In the genomic region with DNA sequence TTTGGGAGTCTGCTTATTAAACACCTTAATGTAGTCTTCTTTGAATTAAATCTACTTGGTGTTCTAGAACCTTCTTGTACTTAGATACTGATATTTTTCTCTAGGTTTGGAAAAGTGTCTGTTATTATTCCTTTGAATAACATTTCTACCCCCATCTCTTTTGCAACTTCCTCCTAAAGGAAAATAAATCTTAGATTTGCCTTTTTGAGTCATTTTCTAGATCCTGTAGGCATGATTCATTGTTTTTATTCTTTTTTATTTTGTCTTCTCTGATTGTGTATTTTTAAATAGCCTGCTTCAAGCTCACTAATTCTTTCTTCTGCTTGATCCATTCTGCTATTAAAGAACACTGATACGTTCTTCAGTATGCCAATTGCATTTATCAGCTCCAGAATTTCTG, we compare ENCODE assay signal across 22 cellular contexts.
DNase-seq lines count a peak whose midpoint lies in the region; ATAC-seq, FAIRE-seq and TF ChIP-seq lines count a peak whose summit lies in the region.
"Had no signal": no experiment of that assay in that cellular context is flagged by ENCODE, and none has a peak within 500 bp of the region (broad histone marks: within the 10 kb centered on the region; RNA-seq: fewer than 3 reads in every experiment).

No MANE protein-coding gene starts in this region.

- H3K4me1 ChIP-seq in PC-3 (ENCODE audit: insufficient read depth, low read length): peaks cover 28% of the 10 kb centered on the region
- peaks cover 22% of the 10 kb centered on the region for H3K4me1 ChIP-seq in endothelial cell of umbilical vein (ENCODE audit: control insufficient read depth, extremely low read depth, insufficient read depth, low read length)
- no peaks in the 10 kb centered on the region for H3K4me1 ChIP-seq in mesenchymal stem cell (ENCODE audit: control insufficient read depth, insufficient read depth, low read depth, low read length)

- WGBS in mesenchymal stem cell: 82% methylated on average over 1 of the region's 1 CpG

- intact Hi-C loops in PC-3 (cut with micrococcal nuclease) (loop anchor here (5.0 kb wide), 1 partner anchor 151 kb away; no protein-coding TSS in a partner anchor), endothelial cell of umbilical vein (cut with micrococcal nuclease) (loop anchor here (5.0 kb wide), 1 partner anchor 156 kb away; a partner anchor contains a TSS)

- BruUV-seq in PC-3 (replicated peaks; lab: Mats Ljungman, UMichigan) (no TSS peak), endothelial cell of umbilical vein (replicated peaks; lab: Mats Ljungman, UMichigan) (no TSS peak)

- H3K9me3 Mint-ChIP-seq in endothelial cell (ENCODE audit: unreplicated experiment): no peaks in the 10 kb centered on the region

- H3K4me3 Mint-ChIP-seq in endothelial cell (ENCODE audit: unreplicated experiment): no peak overlapping the region
- H3K4me3 Mint-ChIP-seq: CD8-positive, alpha-beta memory T cell had no signal

- no peaks in the 10 kb centered on the region for H3K9me2 ChIP-seq in PC-3 (replicated peaks; ENCODE audit: low read length)

- H3K18ac ChIP-seq in mesenchymal stem cell (ENCODE audit: low read depth in 1 of 2, low read length in 2 of 2): no peak overlapping the region

- FAIRE-seq in endothelial cell of umbilical vein (lab: Jason Lieb, UNC): no peak
- FAIRE-seq: D721Med, GM12878, GM18507, H1 had no signal

- no peak overlapping the region for H2BK5ac ChIP-seq in mesenchymal stem cell (ENCODE audit: low read depth, low read length, poor library complexity, severe bottlenecking)

- H3K9ac ChIP-seq in PC-3 (ENCODE audit: low read length): no peak overlapping the region
- no peak overlapping the region for H3K9ac ChIP-seq in endothelial cell of umbilical vein (replicated peaks; ENCODE audit: extremely low read depth, insufficient read depth, low read length)
- H3K9ac ChIP-seq in mesenchymal stem cell (ENCODE audit: low read length): peak overlapping the region; percentile 15
- H3K9ac ChIP-seq: BLaER1 treated with 17β-estradiol and CSF1 and Interleukin-3, amounts not matched to agents 10 nM and 100 nM had no signal

- no peaks in the 10 kb centered on the region for H3K27me3 Mint-ChIP-seq in endothelial cell (ENCODE audit: unreplicated experiment)
- H3K27me3 Mint-ChIP-seq: CD8-positive, alpha-beta memory T cell had no signal

- H3K27ac Mint-ChIP-seq in endothelial cell (ENCODE audit: unreplicated experiment): no peak overlapping the region
- H3K27ac Mint-ChIP-seq: CD8-positive, alpha-beta memory T cell had no signal

- no peak overlapping the region for H4K91ac ChIP-seq in mesenchymal stem cell (ENCODE audit: low read length)

- H4K8ac ChIP-seq in mesenchymal stem cell (ENCODE audit: low read length): no peak overlapping the region

- DNase-seq in EH (ENCODE audit: low read depth) (peak; percentile 30), PC-3 (no peak), endothelial cell of umbilical vein (ENCODE audit: low read depth, low spot score) (peak; percentile 50), mesenchymal stem cell (no peak), substantia nigra (lab: John Stamatoyannopoulos, UW) (no peak), endothelial cell (ENCODE audit: low spot score) (no peak), NCI-H2107 (lab: John Stamatoyannopoulos, UW) (no peak)
- DNase-seq: CD8-positive, alpha-beta memory T cell; DMS79 treated with DMSO at 0.1 percent for 48 hours; GDM1; KBM-7; NCI-H1048; NCI-H1436 treated with DMSO at 0.1 percent for 48 hours; NCI-H2029 treated with DMSO at 0.1 percent for 48 hours; NCI-H748 treated with DMSO at 0.1 percent for 48 hours had no signal

- H2BK120ac ChIP-seq in mesenchymal stem cell (ENCODE audit: low read depth, low read length): no peak overlapping the region

- no peaks in the 10 kb centered on the region for H3K9me1 ChIP-seq in endothelial cell of umbilical vein (replicated peaks; ENCODE audit: control insufficient read depth, extremely low read depth, insufficient read depth, low read length)

- H3K27me3 ChIP-seq in PC-3 (ENCODE audit: low read length): no peaks in the 10 kb centered on the region
- H3K27me3 ChIP-seq in endothelial cell of umbilical vein (ENCODE audit: control insufficient read depth in 2 of 2, insufficient read depth in 2 of 2, low read length in 2 of 2): no peaks in the 10 kb centered on the region
- H3K27me3 ChIP-seq in mesenchymal stem cell (ENCODE audit: control insufficient read depth in 1 of 2, insufficient read depth in 1 of 2, low read length in 2 of 2): no peaks in the 10 kb centered on the region
- H3K27me3 ChIP-seq: BLaER1 treated with 17β-estradiol and CSF1 and Interleukin-3, amounts not matched to agents 10 nM and 100 nM had no signal

- H2BK12ac ChIP-seq in mesenchymal stem cell (ENCODE audit: low read length in 2 of 2): no peak overlapping the region

- no peak overlapping the region for H3K4me3 ChIP-seq in PC-3 (ENCODE audit: low read length)
- H3K4me3 ChIP-seq in endothelial cell of umbilical vein (replicated peaks in 1 of 3; ENCODE audit: insufficient read depth in 1 of 3, low read depth in 1 of 3, low read length in 3 of 3): no peak overlapping the region
- H3K4me3 ChIP-seq in mesenchymal stem cell (ENCODE audit: insufficient read depth in 1 of 2, low read depth in 1 of 2, low read length in 2 of 2): no peak overlapping the region
- H3K4me3 ChIP-seq: BLaER1 treated with 17β-estradiol and CSF1 and Interleukin-3, amounts not matched to agents 10 nM and 100 nM; GM12878 had no signal

- H3K27ac ChIP-seq in PC-3 (ENCODE audit: low read length) (no peak overlapping the region), endothelial cell of umbilical vein (ENCODE audit: insufficient read depth, low read depth, low read length) (no peak overlapping the region), mesenchymal stem cell (ENCODE audit: low read length, poor library complexity, severe bottlenecking) (no peak overlapping the region), substantia nigra (ENCODE audit: low read depth, low read length, poor library complexity, severe bottlenecking) (no peak overlapping the region)
- H3K27ac ChIP-seq: BLaER1 treated with 17β-estradiol and CSF1 and Interleukin-3, amounts not matched to agents 10 nM and 100 nM; RWPE1 had no signal

- H3K23ac ChIP-seq in mesenchymal stem cell (ENCODE audit: low read length in 2 of 2): no peak overlapping the region

- no peaks in the 10 kb centered on the region for H4K20me1 ChIP-seq in PC-3 (ENCODE audit: low read length)
- no peaks in the 10 kb centered on the region for H4K20me1 ChIP-seq in endothelial cell of umbilical vein (replicated peaks; ENCODE audit: control insufficient read depth, extremely low read depth, insufficient read depth, low read length)
- H4K20me1 ChIP-seq: BLaER1 treated with 17β-estradiol and CSF1 and Interleukin-3, amounts not matched to agents 10 nM and 100 nM had no signal

- peak; percentile 33; the same call in 1 of the 2 replicates for ATAC-seq in PC-3
- ATAC-seq in HG03469 (IDR thresholded peaks at IDR 0.05; ENCODE audit: unreplicated experiment): no peak
- ATAC-seq: GM12878 had no signal

- H3F3A ChIP-seq in PC-3 (ENCODE audit: low read length, unreplicated experiment): no peaks in the 10 kb centered on the region

- no peak for TF ChIP-seq CTCF in PC-3 (conservative IDR thresholded peaks at IDR 0.05; ENCODE audit: low read depth, low read length)
- no peak for TF ChIP-seq CTCF in endothelial cell of umbilical vein (IDR thresholded peaks at IDR 0.05; ENCODE audit: extremely low read depth in 1 of 2, insufficient read depth in 1 of 2, low read depth in 1 of 2, low read length in 2 of 2)
- no peak for TF ChIP-seq CTCF in endothelial cell (IDR thresholded peaks at IDR 0.05; ENCODE audit: unreplicated experiment)

- no peak overlapping the region for H2BK15ac ChIP-seq in mesenchymal stem cell (ENCODE audit: low read depth, poor library complexity, severe bottlenecking)

- H3K36me3 ChIP-seq in PC-3 (ENCODE audit: low read depth, low read length) (no peaks in the 10 kb centered on the region), endothelial cell of umbilical vein (ENCODE audit: control insufficient read depth in 2 of 2, extremely low read depth in 1 of 2, insufficient read depth in 2 of 2, low read length in 2 of 2) (no peaks in the 10 kb centered on the region), mesenchymal stem cell (ENCODE audit: control insufficient read depth in 1 of 2, insufficient read depth in 2 of 2, low read depth in 1 of 2, low read length in 2 of 2) (no peaks in the 10 kb centered on the region)
- H3K36me3 ChIP-seq: BLaER1 treated with 17β-estradiol and CSF1 and Interleukin-3, amounts not matched to agents 10 nM and 100 nM had no signal

- H3K14ac ChIP-seq in mesenchymal stem cell (ENCODE audit: low read length in 2 of 2): no peak overlapping the region

- H3K79me2 ChIP-seq in PC-3 (ENCODE audit: low read length) (no peaks in the 10 kb centered on the region), endothelial cell of umbilical vein (ENCODE audit: control insufficient read depth, insufficient read depth, low read length) (no peaks in the 10 kb centered on the region)

- no peaks in the 10 kb centered on the region for H3K36me3 Mint-ChIP-seq in endothelial cell (ENCODE audit: low read depth, unreplicated experiment)
- H3K36me3 Mint-ChIP-seq: CD8-positive, alpha-beta memory T cell had no signal

- dilution Hi-C loops in endothelial cell of umbilical vein (cut with MboI; ENCODE audit: extremely low pct_ligation_motif_present, low sequenced_read_pairs): no loop called here

- POLR2A ChIA-PET in PC-3 (lab: Charles Lee; ENCODE audit: unreplicated experiment) (interaction anchor here (0.7 kb wide), 1 partner anchor 1087 kb away, joined by 3 read pairs; no protein-coding TSS in a partner anchor), endothelial cell of umbilical vein (lab: Charles Lee) (no interaction called here)

- H2AFZ ChIP-seq in PC-3 (ENCODE audit: low read length) (no peak overlapping the region), endothelial cell of umbilical vein (ENCODE audit: low read depth, low read length) (peak overlapping the region; percentile 41), mesenchymal stem cell (ENCODE audit: low read depth, low read length) (no peak overlapping the region)

- TF ChIP-seq POLR2A in endothelial cell of umbilical vein (IDR thresholded peaks at IDR 0.05; ENCODE audit: low read depth, low read length): no peak

- no peak overlapping the region for H3K4me2 ChIP-seq in PC-3 (ENCODE audit: low read length)
- peak overlapping the region; percentile 53 for H3K4me2 ChIP-seq in endothelial cell of umbilical vein (ENCODE audit: insufficient read depth, low read length)
- H3K4me2 ChIP-seq in mesenchymal stem cell (ENCODE audit: low read length, poor library complexity, severe bottlenecking): no peak overlapping the region
- H3K4me2 ChIP-seq: BLaER1 treated with 17β-estradiol and CSF1 and Interleukin-3, amounts not matched to agents 10 nM and 100 nM had no signal

- no peaks in the 10 kb centered on the region for H3K79me1 ChIP-seq in mesenchymal stem cell (replicated peaks; ENCODE audit: low read length, poor library complexity, severe bottlenecking)

- H2AK5ac ChIP-seq in mesenchymal stem cell (ENCODE audit: low read length, severe bottlenecking): no peak overlapping the region

- H3K4ac ChIP-seq in mesenchymal stem cell (ENCODE audit: low read depth in 1 of 2, low read length in 2 of 2): no peak overlapping the region

- H3K9me3 ChIP-seq in PC-3 (ENCODE audit: low read length) (no peaks in the 10 kb centered on the region), endothelial cell of umbilical vein (replicated peaks; ENCODE audit: control insufficient read depth, insufficient read depth, low read length) (no peaks in the 10 kb centered on the region), mesenchymal stem cell (ENCODE audit: control insufficient read depth, low read length) (no peaks in the 10 kb centered on the region)
- H3K9me3 ChIP-seq: BLaER1 treated with 17β-estradiol and CSF1 and Interleukin-3, amounts not matched to agents 10 nM and 100 nM had no signal

- CTCF ChIA-PET in PC-3 (lab: Charles Lee) (no interaction called here), endothelial cell of umbilical vein (lab: Charles Lee) (interaction anchor here (1.4 kb wide), 1 partner anchor 16 kb away, joined by 6 read pairs; no protein-coding TSS in a partner anchor)

- no peaks in the 10 kb centered on the region for H3K4me1 Mint-ChIP-seq in endothelial cell (ENCODE audit: unreplicated experiment)
- H3K4me1 Mint-ChIP-seq: CD8-positive, alpha-beta memory T cell had no signal

Comparison
In these comparisons a context has a peak if more than half of its experiments do, and no peak if none do; other contexts are left out.
1. DNase-seq: peak in EH (single experiment) and endothelial cell of umbilical vein (single experiment); none in PC-3 (single experiment), mesenchymal stem cell (single experiment), substantia nigra (0 of 49), endothelial cell (single experiment) and NCI-H2107 (single experiment).